Comparison of ENCODE assay signal across 8 cellular contexts in the genomic region with DNA sequence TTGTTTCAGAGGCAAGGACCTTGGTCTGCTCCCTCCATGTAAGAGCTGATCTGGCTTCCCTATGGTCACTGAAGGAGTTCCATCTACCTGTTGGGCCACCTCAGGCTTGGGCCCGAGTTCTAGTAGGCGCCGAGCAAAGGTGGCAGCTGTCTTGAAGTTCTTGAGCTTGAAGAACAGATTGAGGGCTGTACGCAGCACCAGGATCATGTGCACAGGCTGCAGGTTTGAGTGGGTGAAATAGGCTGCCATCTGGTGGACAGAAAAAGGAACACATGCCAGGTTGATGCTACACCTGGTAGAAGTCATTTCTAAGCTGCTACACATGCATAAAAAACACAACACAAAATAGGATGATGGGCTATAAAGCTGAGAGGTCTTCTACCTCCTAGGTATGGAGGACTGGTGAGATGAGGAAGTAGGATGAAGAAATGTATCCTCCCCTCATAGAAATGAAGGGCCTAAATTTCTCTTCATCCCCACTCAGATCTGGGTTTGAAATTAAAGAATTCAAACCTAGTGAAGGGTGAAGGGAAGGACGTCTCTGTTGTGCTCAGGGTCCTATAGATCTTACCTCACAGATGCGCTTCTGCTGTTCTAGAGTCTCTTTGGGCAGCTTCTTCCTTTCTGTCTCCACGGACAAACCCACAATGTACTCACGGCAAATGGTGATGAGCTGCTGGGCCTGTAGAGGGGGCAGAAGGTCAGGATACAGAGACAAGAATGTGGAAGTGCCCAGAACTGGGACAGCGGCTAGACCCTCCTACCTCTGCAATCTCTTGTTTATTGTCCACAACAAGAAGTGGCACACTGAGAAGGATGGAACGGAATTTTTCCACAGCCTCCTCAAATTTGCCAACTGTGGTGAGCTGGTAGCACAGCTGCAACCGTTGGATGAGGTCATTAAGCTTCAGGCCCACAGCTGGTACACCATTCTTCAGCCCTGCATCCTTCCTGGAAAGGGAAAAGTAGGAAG. TPM values are rescaled to one million over a fixed set of nuclear protein-coding genes. Genes with fewer than 3 reads are reported as not detected.
DNase-seq lines count a peak whose midpoint lies in the region; ATAC-seq and TF ChIP-seq lines count a peak whose summit lies in the region.

No MANE protein-coding gene starts in this region.

- no peaks in the 10 kb centered on the region for H3K79me2 ChIP-seq in MM.1S (ENCODE audit: low read length)

- no peaks in the 10 kb centered on the region for H3K9me3 ChIP-seq in MM.1S (replicated peaks; ENCODE audit: insufficient read depth, low read length)
- no peaks in the 10 kb centered on the region for H3K9me3 ChIP-seq in thoracic aorta

- peaks cover 12% of the 10 kb centered on the region for H3F3A ChIP-seq in MM.1S (ENCODE audit: insufficient read depth, low read length)

- H3K36me3 ChIP-seq in MM.1S (replicated peaks; ENCODE audit: insufficient read depth, low read length), result peaks cover 29% of the 10 kb centered on the region
- peaks cover 69% of the 10 kb centered on the region for H3K36me3 ChIP-seq in thoracic aorta

- ATAC-seq in GM19463 (IDR thresholded peaks at IDR 0.05; ENCODE audit: unreplicated experiment) (peak; percentile 74), omental fat pad (ENCODE audit: low FRiP score) (peak; percentile 77), thoracic aorta (ENCODE audit: insufficient number of reproducible peaks, low FRiP score, low read depth) (no peak)

- no peak overlapping the region for H2AFZ ChIP-seq in MM.1S (ENCODE audit: low read length)

- H3K27ac ChIP-seq in MM.1S (ENCODE audit: low read length), result no peak overlapping the region
- no peak overlapping the region for H3K27ac ChIP-seq in thoracic aorta

- H3K4me2 ChIP-seq in MM.1S (ENCODE audit: low read depth, low read length), result no peak overlapping the region

- H3K27me3 ChIP-seq in MM.1S (replicated peaks; ENCODE audit: insufficient read depth, low read length) (no peaks in the 10 kb centered on the region), thoracic aorta (replicated peaks; ENCODE audit: insufficient read depth) (no peaks in the 10 kb centered on the region)

- DNase-seq in CD1c-positive myeloid dendritic cell (ENCODE audit: extremely low spot score) (peak; percentile 64), MM.1S (peak; percentile 79), SIG-M5 (lab: John Stamatoyannopoulos, UW) (peak; percentile 21), foreskin melanocyte (peak; percentile 38), omental fat pad (ENCODE audit: low spot score) (no peak), thoracic aorta (ENCODE audit: low spot score) (peak; percentile 16)
- peak; percentile 82 for DNase-seq in activated effector memory CD4-positive, alpha-beta T cell treated with anti-CD3 and anti-CD28 coated beads, Interleukin-2, amount 50 U/mL, for 16 hours

- H3K4me3 ChIP-seq in MM.1S (ENCODE audit: low read length) (no peak overlapping the region), thoracic aorta (no peak overlapping the region)

- H3K4me1 ChIP-seq in MM.1S (ENCODE audit: low read length) (no peaks in the 10 kb centered on the region), thoracic aorta (ENCODE audit: control insufficient read depth in 1 of 2, low read depth in 2 of 2) (no peaks in the 10 kb centered on the region)

- H4K20me1 ChIP-seq in MM.1S (ENCODE audit: insufficient read depth, low read length), result no peaks in the 10 kb centered on the region; the same call in 1 of the 2 replicates

- no peaks in the 10 kb centered on the region for H3K9me2 ChIP-seq in MM.1S (replicated peaks; ENCODE audit: insufficient read depth, low read length)

- no peak overlapping the region for H3K9ac ChIP-seq in MM.1S (ENCODE audit: low read length)

- peak; percentile 93 for TF ChIP-seq CTCF in MM.1S (IDR thresholded peaks at IDR 0.05; ENCODE audit: low read length)
- no peak for TF ChIP-seq CTCF in omental fat pad (IDR thresholded peaks at IDR 0.05)
- TF ChIP-seq CTCF in thoracic aorta (IDR thresholded peaks at IDR 0.05), result peak; percentile 75

RNA-seq across cellular contexts. Expression of gene PEX19, which starts 6.6 kb away (rescaled TPM):
- total RNA-seq in omental fat pad (100 to 1,000 TPM in 2 of 4 donors, 10 to 100 TPM in 2; 66.7 to 117 (median 96.9) TPM), thoracic aorta (10 to 100 TPM; 42.8 to 45.4 TPM)

RNA-seq across cellular contexts. Expression of gene DCAF8, which starts 29.2 kb away (rescaled TPM):
- 100 to 1,000 TPM; 101 to 164 (median 134) TPM for total RNA-seq in omental fat pad
- total RNA-seq in thoracic aorta, result 100 to 1,000 TPM; 124 to 167 TPM

RNA-seq across cellular contexts. Expression of gene COPA, which starts 51.5 kb away (rescaled TPM):
- total RNA-seq in omental fat pad (100 to 1,000 TPM; 118 to 179 (median 155) TPM), thoracic aorta (100 to 1,000 TPM; 114 to 162 TPM)

RNA-seq across cellular contexts. Expression of gene NCSTN, which starts 51.6 kb away (rescaled TPM):
- 10 to 100 TPM; 60.9 to 82.9 (median 69.1) TPM for total RNA-seq in omental fat pad
- 10 to 100 TPM; 49.4 to 67.1 TPM for total RNA-seq in thoracic aorta

Comparison
In these comparisons a context has a peak if more than half of its experiments do, and no peak if none do; other contexts are left out.
1. CTCF ChIP-seq: peak in MM.1S (single experiment) and thoracic aorta (single experiment); none in omental fat pad (0 of 3).